8 cellular contexts compared by ENCODE assay signal in the genomic region with DNA sequence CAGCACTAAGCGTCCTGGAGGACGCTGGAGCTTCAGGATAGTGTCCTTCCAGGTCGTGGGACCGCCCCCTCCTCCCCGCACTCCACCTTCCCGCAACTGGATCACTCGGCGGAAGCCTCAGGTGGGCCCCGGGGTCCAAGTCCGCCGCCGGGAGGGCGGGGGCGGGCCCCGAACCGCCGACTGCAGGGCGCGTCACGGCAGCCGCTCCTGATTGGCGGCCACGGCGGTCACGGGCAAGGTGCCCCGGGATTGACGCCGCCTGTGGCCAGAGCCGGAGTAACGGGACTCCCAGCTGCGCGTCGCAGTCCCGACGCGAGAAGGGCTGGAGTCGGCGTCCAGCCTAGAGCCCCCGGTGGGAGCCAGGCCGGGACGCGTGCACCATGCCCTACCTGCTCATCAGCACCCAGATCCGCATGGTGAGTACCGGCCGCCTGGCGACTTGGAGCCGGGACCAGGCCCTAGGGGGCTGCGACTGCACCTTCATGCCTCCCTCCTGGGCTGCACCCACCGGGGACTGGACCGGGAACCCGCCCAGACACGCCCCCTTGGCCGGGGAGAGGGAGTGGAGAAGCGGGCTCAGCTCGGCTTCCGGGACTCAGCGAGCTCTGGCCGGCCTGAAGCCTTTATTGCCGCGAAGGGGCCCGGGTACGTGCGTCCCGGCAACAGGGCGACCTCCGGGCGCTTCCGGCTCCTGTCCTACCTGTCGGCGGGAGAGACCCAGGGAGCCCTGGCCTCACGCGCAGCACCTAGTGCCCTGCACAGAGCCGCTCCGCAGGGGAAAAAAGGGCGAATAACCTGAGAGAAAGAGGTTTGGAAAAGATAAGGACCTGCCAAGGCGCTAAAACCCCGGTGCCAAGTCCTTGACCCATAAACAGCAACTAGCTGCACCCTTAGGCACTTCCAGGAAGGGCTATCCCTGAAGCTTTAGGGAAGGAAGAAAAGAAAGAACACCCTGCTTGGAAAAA. TPM values are rescaled to one million over a fixed set of nuclear protein-coding genes. Genes with fewer than 3 reads are reported as not detected.
DNase-seq lines count a peak whose midpoint lies in the region; ATAC-seq and TF ChIP-seq lines count a peak whose summit lies in the region.

A gene (plus strand): TSS at position 268 of the 965 bp plus-strand sequence. CDS start 113 bp downstream, at position 381.

- no peaks in the 10 kb centered on the region for H3K27me3 ChIP-seq in iPS DF 6.9 (ENCODE audit: control insufficient read depth, insufficient read depth, low read length)
- no peaks in the 10 kb centered on the region for H3K27me3 ChIP-seq in sigmoid colon

- no peaks in the 10 kb centered on the region for H3K36me3 ChIP-seq in iPS DF 6.9 (ENCODE audit: control insufficient read depth, insufficient read depth, low read length)
- H3K36me3 ChIP-seq in sigmoid colon: peaks cover 0 to 7% (median 2%) of the 10 kb centered on the region in 4 donors

- TF ChIP-seq POLR2A in sigmoid colon (IDR thresholded peaks at IDR 0.05): peak in 1 of 2 donors; percentile 27

- peak; percentile 54 for ATAC-seq in GM18909 (IDR thresholded peaks at IDR 0.05; ENCODE audit: poor library complexity, unreplicated experiment)
- ATAC-seq in HG03565 (IDR thresholded peaks at IDR 0.05; ENCODE audit: unreplicated experiment): peak; percentile 56

- DNase-seq in AG10803 (ENCODE audit: low read depth) (peak; percentile 43), astrocyte of the hippocampus (ENCODE audit: low read depth, low spot score) (peak; percentile 90), iPS DF 6.9 (ENCODE audit: low read depth, low spot score) (no peak), sigmoid colon (peak; percentile 89), NCI-H187 treated with DMSO at 0.1 percent for 48 hours (lab: John Stamatoyannopoulos, UW) (no peak)

- TF ChIP-seq EP300 in sigmoid colon (IDR thresholded peaks at IDR 0.05): no peak

- intact Hi-C loops in T-helper 1 cell treated with Interleukin-12 subunit alpha and Interleukin-12 subunit beta and Interleukin-4 antibody, amounts not matched to agents 30 ng/mL and 1 ng/mL, for 36 hours (cut with micrococcal nuclease): loop anchor here (1.0 to 5.0 kb wide), 3 partner anchors 43 to 382 kb away; a partner anchor contains a TSS
- intact Hi-C loops in sigmoid colon (cut with DNase I): no loop called here

- TF ChIP-seq CTCF in AG10803 (conservative IDR thresholded peaks at IDR 0.05; ENCODE audit: low read length) (peak; percentile 34), sigmoid colon (IDR thresholded peaks at IDR 0.05) (peak in 2 of 4 experiments; percentile 10 to 34)

- no CpG with 5 or more reads among the region's 77 CpGs for WGBS in iPS DF 6.9 (ENCODE audit: insufficient coverage, insufficient read length)
- 1% methylated on average over 77 of the region's 77 CpGs for WGBS in sigmoid colon, 2 donors

- peak within 1 kb of the TSS; percentile 61 for H3K4me3 ChIP-seq in AG10803 (ENCODE audit: low read length)
- peak within 1 kb of the TSS; percentile 61; the same call in 1 of the 2 replicates for H3K4me3 ChIP-seq in iPS DF 6.9 (ENCODE audit: low read length)
- H3K4me3 ChIP-seq in sigmoid colon: peak within 1 kb of the TSS; percentile 32 to 57 (median 46)

- H3K4me1 ChIP-seq in iPS DF 6.9 (ENCODE audit: control insufficient read depth, insufficient read depth, low read length) (peaks cover 13% of the 10 kb centered on the region), sigmoid colon (peaks cover 0 to 32% (median 31%) of the 10 kb centered on the region in 4 donors)

- H3K27ac ChIP-seq in iPS DF 6.9 (ENCODE audit: low read length) (no peak within 1 kb of the TSS), sigmoid colon (peak within 1 kb of the TSS; percentile 68 to 80 (median 71))

- no peaks in the 10 kb centered on the region for H3K9me3 ChIP-seq in iPS DF 6.9 (ENCODE audit: control insufficient read depth, insufficient read depth, low read length)
- H3K9me3 ChIP-seq in sigmoid colon: no peaks in the 10 kb centered on the region

RNA-seq across cellular contexts. Expression of the gene that starts here (rescaled TPM):
- 28.4 and 29.1 TPM in 2 replicates for total RNA-seq in T-helper 1 cell treated with Interleukin-12 subunit alpha and Interleukin-12 subunit beta and Interleukin-4 antibody, amounts not matched to agents 30 ng/mL and 1 ng/mL, for 36 hours
- total RNA-seq in sigmoid colon: 10 to 100 TPM in 3 of 4 donors, 1 to 10 TPM in 1; 2.2 to 27.8 (median 15.8) TPM
- polyA plus RNA-seq in sigmoid colon: 10 to 100 TPM; 45.0 to 71.7 (median 54.6) TPM

Comparison
In these comparisons a context has a peak if more than half of its experiments do, and no peak if none do; other contexts are left out.
1. DNase-seq: peak in AG10803 (single experiment), astrocyte of the hippocampus (single experiment) and sigmoid colon (single experiment); none in iPS DF 6.9 (single experiment) and NCI-H187 treated with DMSO at 0.1 percent for 48 hours (single experiment).
2. Peak in every context shown above with its lines, with median percentiles within 50 percentile points of each other: H3K4me3 ChIP-seq.